In genomic region chr6:118967239-118967638, GRCh38 we compare ENCODE assay signal across 28 cellular contexts.
"Had no signal": no experiment of that assay in that cellular context is flagged by ENCODE, and none has a peak within 500 bp of the region (broad histone marks: within the 10 kb centered on the region; RNA-seq: fewer than 3 reads in every experiment).

No MANE protein-coding gene starts in this region.

- H3K4me3 Mint-ChIP-seq: activated CD4-positive, alpha-beta T cell treated with anti-CD3 and anti-CD28 coated beads, Interleukin-2, amount 10 ng/mL, durations not matched to agents 7 days and 5 days; activated CD8-positive, alpha-beta T cell treated with anti-CD3 and anti-CD28 coated beads for 36 hours; activated naive CD4-positive, alpha-beta T cell treated with anti-CD3 and anti-CD28 coated beads, Interleukin-2, amount 10 ng/mL, durations not matched to agents 7 days and 5 days; activated naive CD8-positive, alpha-beta T cell treated with anti-CD3 and anti-CD28 coated beads, Interleukin-2, amount 10 ng/mL, durations not matched to agents 7 days and 5 days; brain; WTC11 had no signal

- H3K4me3 ChIP-seq: ascending aorta, breast epithelium, cardiac muscle cell, colonic mucosa, esophagus squamous epithelium, gastroesophageal sphincter, heart right ventricle had no signal

- H3K36me3 Mint-ChIP-seq: activated naive CD4-positive, alpha-beta T cell treated with anti-CD3 and anti-CD28 coated beads, Interleukin-2, amount 10 ng/mL, durations not matched to agents 7 days and 5 days; activated naive CD4-positive, alpha-beta T cell treated with anti-CD3 and anti-CD28 coated beads, Interleukin-2, amount 50 U/mL, for 72 hours; activated naive CD8-positive, alpha-beta T cell treated with anti-CD3 and anti-CD28 coated beads, Interleukin-2, amount 10 ng/mL, durations not matched to agents 7 days and 5 days; WTC11 had no signal

- H3K27ac Mint-ChIP-seq: activated CD4-positive, alpha-beta T cell treated with anti-CD3 and anti-CD28 coated beads, Interleukin-2, amount 10 ng/mL, durations not matched to agents 7 days and 5 days; activated CD8-positive, alpha-beta T cell treated with anti-CD3 and anti-CD28 coated beads for 36 hours; activated naive CD4-positive, alpha-beta T cell treated with anti-CD3 and anti-CD28 coated beads, Interleukin-2, amount 10 ng/mL, durations not matched to agents 7 days and 5 days; activated naive CD4-positive, alpha-beta T cell treated with anti-CD3 and anti-CD28 coated beads, Interleukin-2, amount 50 U/mL, for 72 hours; activated naive CD8-positive, alpha-beta T cell treated with anti-CD3 and anti-CD28 coated beads, Interleukin-2, amount 10 ng/mL, durations not matched to agents 7 days and 5 days; brain; WTC11 had no signal

- H3K9me3 ChIP-seq: ascending aorta, breast epithelium, colonic mucosa, esophagus squamous epithelium, gastroesophageal sphincter, heart right ventricle had no signal

- ATAC-seq: activated CD8-positive, alpha-beta T cell treated with anti-CD3 and anti-CD28 coated beads for 36 hours; activated naive CD4-positive, alpha-beta T cell treated with anti-CD3 and anti-CD28 coated beads, Interleukin-2, amount 50 U/mL, for 72 hours; gastroesophageal sphincter; heart right ventricle; WTC11 had no signal

- H3K4me1 Mint-ChIP-seq: activated CD4-positive, alpha-beta T cell treated with anti-CD3 and anti-CD28 coated beads, Interleukin-2, amount 10 ng/mL, durations not matched to agents 7 days and 5 days; activated naive CD4-positive, alpha-beta T cell treated with anti-CD3 and anti-CD28 coated beads, Interleukin-2, amount 10 ng/mL, durations not matched to agents 7 days and 5 days; activated naive CD8-positive, alpha-beta T cell treated with anti-CD3 and anti-CD28 coated beads, Interleukin-2, amount 10 ng/mL, durations not matched to agents 7 days and 5 days; brain had no signal

- DNase-seq: activated CD4-positive, alpha-beta T cell treated with anti-CD3 and anti-CD28 coated beads for 1 hour; activated CD4-positive, alpha-beta T cell treated with anti-CD3 and anti-CD28 coated beads for 4 hours; activated CD4-positive, alpha-beta T cell treated with anti-CD3 and anti-CD28 coated beads, Interleukin-2, amount 10 ng/mL, durations not matched to agents 7 days and 5 days; activated CD4-positive, alpha-beta T cell treated with anti-CD3 and anti-CD28 coated beads, Interleukin-2, amount 50 U/mL, for 4 hours; activated CD8-positive, alpha-beta memory T cell treated with anti-CD3 and anti-CD28 coated beads for 24 hours; activated CD8-positive, alpha-beta T cell treated with anti-CD3 and anti-CD28 coated beads for 36 hours; activated gamma-delta T cell; activated naive CD4-positive, alpha-beta T cell; activated naive CD4-positive, alpha-beta T cell treated with anti-CD3 and anti-CD28 coated beads, Interleukin-2, amount 10 ng/mL, durations not matched to agents 7 days and 5 days; activated naive CD8-positive, alpha-beta T cell treated with anti-CD3 and anti-CD28 coated beads, Interleukin-2, amount 10 ng/mL, durations not matched to agents 7 days and 5 days; activated T-cell treated with anti-CD3 and anti-CD28 coated beads, Interleukin-2, amount 50 U/mL, for 48 hours; central memory CD4-positive, alpha-beta T cell; cerebellar nuclear complex; colonic mucosa; effector CD8-positive, alpha-beta T cell; esophagus squamous epithelium; foreskin melanocyte; heart right ventricle; T-helper 1 cell; T-helper 2 cell had no signal

- H3K9me3 Mint-ChIP-seq: activated CD4-positive, alpha-beta T cell treated with anti-CD3 and anti-CD28 coated beads, Interleukin-2, amount 10 ng/mL, durations not matched to agents 7 days and 5 days; activated CD8-positive, alpha-beta T cell treated with anti-CD3 and anti-CD28 coated beads for 36 hours; activated naive CD4-positive, alpha-beta T cell treated with anti-CD3 and anti-CD28 coated beads, Interleukin-2, amount 10 ng/mL, durations not matched to agents 7 days and 5 days; activated naive CD4-positive, alpha-beta T cell treated with anti-CD3 and anti-CD28 coated beads, Interleukin-2, amount 50 U/mL, for 72 hours; activated naive CD8-positive, alpha-beta T cell treated with anti-CD3 and anti-CD28 coated beads, Interleukin-2, amount 10 ng/mL, durations not matched to agents 7 days and 5 days; brain; WTC11 had no signal

- H3K27me3 ChIP-seq: ascending aorta, breast epithelium, cardiac muscle cell, colonic mucosa, esophagus squamous epithelium, gastroesophageal sphincter, heart right ventricle had no signal

- H3K27ac ChIP-seq: ascending aorta, breast epithelium, cardiac muscle cell, colonic mucosa, epithelial cell of prostate, esophagus squamous epithelium, gastroesophageal sphincter, heart right ventricle had no signal

- H3K36me3 ChIP-seq: ascending aorta, breast epithelium, cardiac muscle cell, colonic mucosa, esophagus squamous epithelium, heart right ventricle had no signal

- H3K27me3 Mint-ChIP-seq: activated CD4-positive, alpha-beta T cell treated with anti-CD3 and anti-CD28 coated beads, Interleukin-2, amount 10 ng/mL, durations not matched to agents 7 days and 5 days; activated CD8-positive, alpha-beta T cell treated with anti-CD3 and anti-CD28 coated beads for 36 hours; activated naive CD4-positive, alpha-beta T cell treated with anti-CD3 and anti-CD28 coated beads, Interleukin-2, amount 10 ng/mL, durations not matched to agents 7 days and 5 days; activated naive CD8-positive, alpha-beta T cell treated with anti-CD3 and anti-CD28 coated beads, Interleukin-2, amount 10 ng/mL, durations not matched to agents 7 days and 5 days; brain had no signal

- H3K4me1 ChIP-seq: ascending aorta, breast epithelium, colonic mucosa, esophagus squamous epithelium, gastroesophageal sphincter, heart right ventricle had no signal
